In the genomic region with DNA sequence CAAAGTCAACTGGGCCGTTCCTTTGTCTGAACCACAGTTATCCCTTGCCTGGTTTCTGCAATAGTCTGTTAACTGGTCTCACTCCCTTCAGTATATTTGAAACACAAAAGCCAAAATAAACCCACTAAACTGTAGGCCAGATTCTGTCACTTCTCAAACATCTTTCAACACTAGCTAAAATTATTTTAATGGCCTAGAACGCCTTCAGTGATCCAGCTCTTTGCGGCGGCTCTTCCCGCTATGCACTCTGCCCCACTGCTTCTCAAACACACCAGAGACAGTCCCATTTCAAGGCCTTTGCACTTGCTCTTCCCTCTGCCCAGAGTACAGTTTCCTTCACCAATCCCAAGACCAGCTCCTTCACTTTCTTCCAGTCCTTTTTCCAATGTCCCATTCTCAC, we compare ENCODE assay signal across 1 cellular context.
TF ChIP-seq lines count a peak whose summit lies in the region.

No MANE protein-coding gene starts in this region.

TF ChIP-seq in neural cell, 6 proteins besides CTCF, POLR2A, EP300 and RAD21 (continued from another document):
- TF ChIP-seq, protein P1, sequence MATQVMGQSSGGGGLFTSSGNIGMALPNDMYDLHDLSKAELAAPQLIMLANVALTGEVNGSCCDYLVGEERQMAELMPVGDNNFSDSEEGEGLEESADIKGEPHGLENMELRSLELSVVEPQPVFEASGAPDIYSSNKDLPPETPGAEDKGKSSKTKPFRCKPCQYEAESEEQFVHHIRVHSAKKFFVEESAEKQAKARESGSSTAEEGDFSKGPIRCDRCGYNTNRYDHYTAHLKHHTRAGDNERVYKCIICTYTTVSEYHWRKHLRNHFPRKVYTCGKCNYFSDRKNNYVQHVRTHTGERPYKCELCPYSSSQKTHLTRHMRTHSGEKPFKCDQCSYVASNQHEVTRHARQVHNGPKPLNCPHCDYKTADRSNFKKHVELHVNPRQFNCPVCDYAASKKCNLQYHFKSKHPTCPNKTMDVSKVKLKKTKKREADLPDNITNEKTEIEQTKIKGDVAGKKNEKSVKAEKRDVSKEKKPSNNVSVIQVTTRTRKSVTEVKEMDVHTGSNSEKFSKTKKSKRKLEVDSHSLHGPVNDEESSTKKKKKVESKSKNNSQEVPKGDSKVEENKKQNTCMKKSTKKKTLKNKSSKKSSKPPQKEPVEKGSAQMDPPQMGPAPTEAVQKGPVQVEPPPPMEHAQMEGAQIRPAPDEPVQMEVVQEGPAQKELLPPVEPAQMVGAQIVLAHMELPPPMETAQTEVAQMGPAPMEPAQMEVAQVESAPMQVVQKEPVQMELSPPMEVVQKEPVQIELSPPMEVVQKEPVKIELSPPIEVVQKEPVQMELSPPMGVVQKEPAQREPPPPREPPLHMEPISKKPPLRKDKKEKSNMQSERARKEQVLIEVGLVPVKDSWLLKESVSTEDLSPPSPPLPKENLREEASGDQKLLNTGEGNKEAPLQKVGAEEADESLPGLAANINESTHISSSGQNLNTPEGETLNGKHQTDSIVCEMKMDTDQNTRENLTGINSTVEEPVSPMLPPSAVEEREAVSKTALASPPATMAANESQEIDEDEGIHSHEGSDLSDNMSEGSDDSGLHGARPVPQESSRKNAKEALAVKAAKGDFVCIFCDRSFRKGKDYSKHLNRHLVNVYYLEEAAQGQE (IDR thresholded peaks at IDR 0.05; ENCODE audit: borderline replicate concordance), result no peak
- TF ChIP-seq SMC3 (conservative IDR thresholded peaks at IDR 0.05; ENCODE audit: poor library complexity) (no peak), MXI1 (conservative IDR thresholded peaks at IDR 0.05; ENCODE audit: poor library complexity, severe bottlenecking) (no peak), POLR2AphosphoS5 (IDR thresholded peaks at IDR 0.05) (no peak)
